Comparison of ENCODE assay signal across 8 cellular contexts in the genomic region with DNA sequence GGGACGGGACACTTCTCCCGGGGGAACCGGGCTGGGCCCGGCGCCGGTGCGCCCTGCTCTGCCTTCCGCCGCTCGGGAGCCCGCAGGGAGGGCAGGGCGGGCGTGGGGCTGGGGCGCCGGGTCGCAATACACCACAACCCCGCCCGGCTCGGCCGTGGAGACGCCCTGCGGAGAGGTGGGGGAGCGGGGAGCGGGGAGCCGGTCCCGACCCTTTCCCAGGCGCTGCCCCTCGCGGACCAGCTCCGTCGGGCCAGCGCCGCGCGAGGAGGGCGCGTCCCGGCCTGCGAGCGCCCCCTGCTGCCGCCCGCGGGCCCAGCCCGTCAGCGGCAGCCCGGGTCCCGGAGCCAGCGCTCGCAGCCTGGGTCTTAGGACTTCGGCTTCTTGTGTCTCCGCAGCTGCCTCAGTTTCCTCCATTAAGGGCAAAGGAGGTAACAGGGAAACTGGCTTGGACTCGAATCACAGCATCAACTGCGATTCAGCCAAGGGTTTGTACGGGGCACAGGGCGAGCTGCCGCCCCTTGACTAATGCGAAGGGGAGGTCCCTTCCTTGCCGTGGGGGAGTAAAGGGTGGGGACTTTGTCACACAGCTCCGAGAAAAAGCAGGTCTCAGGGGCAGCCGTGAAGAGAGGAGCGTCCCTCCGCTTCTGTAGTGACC. TPM values are rescaled to one million over a fixed set of nuclear protein-coding genes. Genes with fewer than 3 reads are reported as not detected.
DNase-seq lines count a peak whose midpoint lies in the region; ATAC-seq and TF ChIP-seq lines count a peak whose summit lies in the region.

No MANE protein-coding gene starts in this region.

- peak; percentile 30 for DNase-seq in NOMO-1 treated with DMSO at 0.1 percent for 48 hours (lab: John Stamatoyannopoulos, UW; ENCODE audit: unreplicated experiment)
- DNase-seq in activated T-helper 1 cell treated with Interleukin-2 at 50 U/mL for 16 hours (ENCODE audit: low read depth) = peak; percentile 53
- DNase-seq in foreskin fibroblast = peak; percentile 21 to 73
- peak in 1 of 2 donors; percentile 35 for DNase-seq in uterus

- H3K4me1 ChIP-seq in neutrophil (ENCODE audit: control insufficient read depth in 1 of 2, insufficient read depth in 1 of 2, low read depth in 1 of 2, low read length in 1 of 2) (peaks cover 3 to 17% of the 10 kb centered on the region in 2 experiments), uterus (peaks cover 0 to 13% of the 10 kb centered on the region in 2 donors)

- no peak for TF ChIP-seq POLR2A in uterus (IDR thresholded peaks at IDR 0.05)

- peak; percentile 72 for ATAC-seq in HG02885 (IDR thresholded peaks at IDR 0.05; ENCODE audit: poor library complexity, unreplicated experiment)

- H3K36me3 ChIP-seq in neutrophil (no peaks in the 10 kb centered on the region), uterus (no peaks in the 10 kb centered on the region)

- H3K27me3 ChIP-seq in neutrophil (peaks cover 88% of the 10 kb centered on the region), uterus (peaks cover 0 to 12% of the 10 kb centered on the region in 2 donors)

- TF ChIP-seq CTCF in 22Rv1 (IDR thresholded peaks at IDR 0.05) (peak; percentile 96), GM12873 (IDR thresholded peaks at IDR 0.05; ENCODE audit: insufficient read depth, low read depth, low read length, missing control alignments) (peak; percentile 78), foreskin fibroblast (IDR thresholded peaks at IDR 0.05; ENCODE audit: low read depth, low read length) (peak; percentile 37), neutrophil (IDR thresholded peaks at IDR 0.05) (peak; percentile 72), uterus (IDR thresholded peaks at IDR 0.05) (peak; percentile 44 to 91 (median 84))

- intact Hi-C loops in uterus (cut with DNase I; ENCODE audit: low total_unique reads) = no loop called here

- no peak overlapping the region for H3K27ac ChIP-seq in 22Rv1
- H3K27ac ChIP-seq in neutrophil = no peak overlapping the region
- peak overlapping the region; percentile 10 to 41 for H3K27ac ChIP-seq in uterus

- no peaks in the 10 kb centered on the region for H3K9me3 ChIP-seq in neutrophil
- no peaks in the 10 kb centered on the region for H3K9me3 ChIP-seq in uterus

- H3K4me3 ChIP-seq in foreskin fibroblast (ENCODE audit: low read depth in 1 of 2, low read length in 2 of 2) (peak overlapping the region in 1 of 2 donors; percentile 15), neutrophil (ENCODE audit: low read depth in 1 of 2, low read length in 1 of 2) (peak overlapping the region; percentile 56 to 65), uterus (peak overlapping the region; percentile 5 to 47)

RNA-seq across cellular contexts. Expression of gene ADRA2B, which starts 0.6 kb away (rescaled TPM):
- 1 to 10 TPM in 2 of 4 donors, under 1 TPM in 1, not detected in 1; 0.51 to 5.4 (median 2.6) TPM for total RNA-seq in uterus

RNA-seq across cellular contexts. Expression of gene ASTL, which starts 21.3 kb away (rescaled TPM):
- not detected for total RNA-seq in uterus

RNA-seq across cellular contexts. Expression of gene DUSP2, which starts 28.2 kb away (rescaled TPM):
- 10 to 100 TPM in 1 of 4 donors, 1 to 10 TPM in 3; 2.4 to 33.3 (median 6.2) TPM for total RNA-seq in uterus

Comparison
In these comparisons a context has a peak if more than half of its experiments do, and no peak if none do; other contexts are left out.
1. H3K27ac ChIP-seq: peak in uterus (2 of 2); none in 22Rv1 (single experiment) and neutrophil (single experiment).
2. CTCF ChIP-seq: peak in every context shown above with its lines; median percentile 96 in 22Rv1; 84 in uterus; 78 in GM12873; 72 in neutrophil; 37 in foreskin fibroblast.